Comparison of ENCODE assay signal across 8 cellular contexts in the genomic region with DNA sequence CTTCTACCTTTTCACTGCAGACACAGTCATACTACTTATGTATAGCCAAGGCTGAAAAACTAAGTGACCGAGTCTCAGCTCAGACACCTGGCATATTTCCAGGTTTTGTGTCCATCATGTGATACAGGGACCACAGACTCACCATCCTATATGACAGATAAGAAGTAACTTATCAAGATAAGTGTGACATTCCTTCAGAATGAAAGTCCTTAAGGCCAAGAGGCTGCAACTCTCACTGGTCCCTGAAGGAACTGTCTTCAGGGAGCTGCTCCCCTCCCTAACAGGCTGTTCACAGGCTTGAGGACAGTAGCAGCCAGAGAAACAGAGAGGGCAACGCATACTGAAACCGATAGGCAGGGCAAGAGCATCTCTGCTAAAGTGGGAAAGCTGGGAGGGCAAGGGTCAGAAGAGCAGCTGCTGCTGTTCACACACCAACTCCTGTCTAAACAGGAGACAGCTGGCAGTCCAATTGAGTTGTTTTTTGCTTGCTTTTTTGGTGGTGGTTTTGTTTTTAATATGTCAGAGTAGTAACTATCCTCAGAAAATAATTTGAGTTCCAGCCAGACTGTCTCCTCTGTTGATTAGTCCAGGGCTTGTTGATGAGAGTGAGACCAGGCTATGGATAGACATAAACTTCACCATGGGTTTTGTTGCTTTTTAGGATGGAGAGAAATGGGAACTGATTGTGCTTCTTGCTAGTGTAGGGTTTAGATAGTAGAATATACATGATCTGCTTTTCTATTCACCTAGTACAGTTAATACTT.
DNase-seq lines count a peak whose midpoint lies in the region; ATAC-seq and TF ChIP-seq lines count a peak whose summit lies in the region.

No MANE protein-coding gene starts in this region.

- no peaks in the 10 kb centered on the region for H3K27me3 Mint-ChIP-seq in activated CD4-positive, alpha-beta T cell treated with anti-CD3 and anti-CD28 coated beads for 36 hours

- peaks cover 68% of the 10 kb centered on the region for H3K4me1 Mint-ChIP-seq in activated CD4-positive, alpha-beta T cell treated with anti-CD3 and anti-CD28 coated beads for 36 hours

- H3K9me3 ChIP-seq in smooth muscle cell (replicated peaks; ENCODE audit: low read depth), result no peaks in the 10 kb centered on the region
- H3K9me3 ChIP-seq in left lung, result no peaks in the 10 kb centered on the region

- 67% methylated on average over 3 of the region's 3 CpGs for WGBS in smooth muscle cell (ENCODE audit: low lambda C conversion rate)

- ATAC-seq in activated CD4-positive, alpha-beta T cell treated with anti-CD3 and anti-CD28 coated beads for 36 hours, result peak; percentile 69
- ATAC-seq in HG02870 (IDR thresholded peaks at IDR 0.05; ENCODE audit: unreplicated experiment), result peak; percentile 55
- ATAC-seq in left lung, result no peak

- H3K4me1 ChIP-seq in smooth muscle cell (ENCODE audit: low read depth), result peaks cover 41% of the 10 kb centered on the region
- peaks cover 15 to 61% of the 10 kb centered on the region in 2 donors for H3K4me1 ChIP-seq in left lung

- H3K27ac ChIP-seq in smooth muscle cell (ENCODE audit: low read depth) (peak overlapping the region; percentile 35), left lung (peak overlapping the region in 1 of 2 donors; percentile 15)

- intact Hi-C loops in activated CD4-positive, alpha-beta T cell treated with anti-CD3 and anti-CD28 coated beads for 36 hours (cut with DNase I, micrococcal nuclease), result no loop called here
- intact Hi-C loops in left lung (cut with DNase I), result no loop called here
- intact Hi-C loops in posterior vena cava (cut with DNase I), result no loop called here

- H3K4me3 Mint-ChIP-seq in activated CD4-positive, alpha-beta T cell treated with anti-CD3 and anti-CD28 coated beads for 36 hours, result no peak overlapping the region

- TF ChIP-seq CTCF in fibroblast of mammary gland (conservative IDR thresholded peaks at IDR 0.05; ENCODE audit: control insufficient read depth, insufficient read depth, low read depth, low read length), result no peak
- TF ChIP-seq CTCF in smooth muscle cell (IDR thresholded peaks at IDR 0.05; ENCODE audit: borderline replicate concordance, insufficient read depth, poor library complexity, severe bottlenecking), result no peak
- TF ChIP-seq CTCF in left lung (IDR thresholded peaks at IDR 0.05), result no peak

- no peak overlapping the region for H3K4me2 ChIP-seq in smooth muscle cell

- H3K79me2 ChIP-seq in smooth muscle cell (ENCODE audit: low read depth), result peaks cover 82% of the 10 kb centered on the region

- H3K36me3 Mint-ChIP-seq in activated CD4-positive, alpha-beta T cell treated with anti-CD3 and anti-CD28 coated beads for 36 hours (ENCODE audit: low read depth), result peaks cover 18% of the 10 kb centered on the region

- H3K36me3 ChIP-seq in smooth muscle cell (ENCODE audit: low read depth), result no peaks in the 10 kb centered on the region
- H3K36me3 ChIP-seq in left lung, result peaks cover 0 to 7% of the 10 kb centered on the region in 2 donors

- H3K4me3 ChIP-seq in fibroblast of mammary gland (ENCODE audit: control insufficient read depth, low read depth, low read length), result no peak overlapping the region
- no peak overlapping the region for H3K4me3 ChIP-seq in smooth muscle cell
- no peak overlapping the region for H3K4me3 ChIP-seq in left lung

- peaks cover 31% of the 10 kb centered on the region for H3F3A ChIP-seq in smooth muscle cell (ENCODE audit: low read depth)

- CTCF ChIA-PET in activated CD4-positive, alpha-beta T cell treated with anti-CD3 and anti-CD28 coated beads for 36 hours (lab: Charles Lee), result interaction anchor here (0.6 to 1.8 kb wide), 7 partner anchors 10 to 1641 kb away, joined by 3 to 7 read pairs (median 4); a partner anchor contains a TSS

- H2AFZ ChIP-seq in smooth muscle cell (ENCODE audit: low read depth), result no peak overlapping the region

- no peaks in the 10 kb centered on the region for H3K27me3 ChIP-seq in smooth muscle cell (ENCODE audit: low read depth)
- no peaks in the 10 kb centered on the region for H3K27me3 ChIP-seq in left lung

- peak overlapping the region; percentile 28 for H3K27ac Mint-ChIP-seq in activated CD4-positive, alpha-beta T cell treated with anti-CD3 and anti-CD28 coated beads for 36 hours

- H4K20me1 ChIP-seq in smooth muscle cell (ENCODE audit: low read depth), result peaks cover 98% of the 10 kb centered on the region

- no peak overlapping the region for H3K9ac ChIP-seq in smooth muscle cell (ENCODE audit: low read depth)

- peak; percentile 52 for DNase-seq in activated CD4-positive, alpha-beta T cell treated with anti-CD3 and anti-CD28 coated beads for 36 hours
- DNase-seq in activated CD4-positive, alpha-beta T cell treated with anti-CD3 and anti-CD28 coated beads for 4 hours, result no peak
- DNase-seq in OCI-M1 (lab: John Stamatoyannopoulos, UW) (peak; percentile 62), fibroblast of mammary gland (ENCODE audit: low read depth) (peak; percentile 33), smooth muscle cell (lab: John Stamatoyannopoulos, UW; ENCODE audit: unreplicated experiment) (no peak), left lung (no peak), posterior vena cava (ENCODE audit: low spot score) (no peak)

- POLR2A ChIA-PET in activated CD4-positive, alpha-beta T cell treated with anti-CD3 and anti-CD28 coated beads for 36 hours (lab: Charles Lee), result interaction anchor here (0.6 kb wide), 1 partner anchor 88 kb away, joined by 3 read pairs; no protein-coding TSS in a partner anchor

- H3K9me3 Mint-ChIP-seq in activated CD4-positive, alpha-beta T cell treated with anti-CD3 and anti-CD28 coated beads for 36 hours (ENCODE audit: low read depth), result no peaks in the 10 kb centered on the region

Comparison
In these comparisons a context has a peak if more than half of its experiments do, and no peak if none do; other contexts are left out.
1. DNase-seq: peak in activated CD4-positive, alpha-beta T cell treated with anti-CD3 and anti-CD28 coated beads for 36 hours (single experiment), OCI-M1 (single experiment) and fibroblast of mammary gland (single experiment); none in activated CD4-positive, alpha-beta T cell treated with anti-CD3 and anti-CD28 coated beads for 4 hours (0 of 2), smooth muscle cell (single experiment), left lung (0 of 2) and posterior vena cava (single experiment).